8 cellular contexts compared by ENCODE assay signal in genomic region chr4:7041851-7042696, GRCh38. TPM values are rescaled to one million over a fixed set of nuclear protein-coding genes. Genes with fewer than 3 reads are reported as not detected.
DNase-seq lines count a peak whose midpoint lies in the region; ATAC-seq lines count a peak whose summit lies in the region.

No MANE protein-coding gene starts in this region.

- H3K4me1 Mint-ChIP-seq in activated naive CD4-positive, alpha-beta T cell treated with anti-CD3 and anti-CD28 coated beads, Interleukin-2, amount 50 U/mL, for 24 hours: peaks cover 47% of the 10 kb centered on the region

- peak; percentile 42 for DNase-seq in activated CD4-positive, alpha-beta T cell treated with anti-CD3 and anti-CD28 coated beads for 48 hours
- no peak for DNase-seq in activated CD4-positive, alpha-beta T cell treated with anti-CD3 and anti-CD28 coated beads for 1 hour
- DNase-seq in NCI-H226 (peak; percentile 28), cardiac septum (ENCODE audit: low spot score) (peak; percentile 89), pons (ENCODE audit: low spot score) (peak; percentile 40), NCI-H128 (lab: John Stamatoyannopoulos, UW; ENCODE audit: unreplicated experiment) (no peak)

- no peaks in the 10 kb centered on the region for H3K9me3 Mint-ChIP-seq in activated naive CD4-positive, alpha-beta T cell treated with anti-CD3 and anti-CD28 coated beads, Interleukin-2, amount 50 U/mL, for 24 hours

- no peaks in the 10 kb centered on the region for H3K36me3 Mint-ChIP-seq in activated naive CD4-positive, alpha-beta T cell treated with anti-CD3 and anti-CD28 coated beads, Interleukin-2, amount 50 U/mL, for 24 hours

- peak overlapping the region; percentile 69 for H3K27ac Mint-ChIP-seq in activated naive CD4-positive, alpha-beta T cell treated with anti-CD3 and anti-CD28 coated beads, Interleukin-2, amount 50 U/mL, for 24 hours

- H3K27me3 Mint-ChIP-seq in activated naive CD4-positive, alpha-beta T cell treated with anti-CD3 and anti-CD28 coated beads, Interleukin-2, amount 50 U/mL, for 24 hours: no peaks in the 10 kb centered on the region

- peak; percentile 15 for ATAC-seq in HG02840 (IDR thresholded peaks at IDR 0.05; ENCODE audit: low FRiP score, unreplicated experiment)

- intact Hi-C loops in cardiac septum (cut with DNase I): loop anchor here (2.0 to 10.0 kb wide), 2 partner anchors 55 to 327 kb away; partner anchors contain the start of gene BLOC1S4

- H3K4me3 Mint-ChIP-seq in activated naive CD4-positive, alpha-beta T cell treated with anti-CD3 and anti-CD28 coated beads, Interleukin-2, amount 50 U/mL, for 24 hours: peak overlapping the region; percentile 84

RNA-seq across cellular contexts. Expression of gene TADA2B, which starts 1.1 kb away (rescaled TPM):
- total RNA-seq in cardiac septum: 25.6 TPM

RNA-seq across cellular contexts. Expression of gene GRPEL1, which starts 25.8 kb away (rescaled TPM):
- total RNA-seq in cardiac septum: 43.5 TPM

Comparison
In these comparisons a context has a peak if more than half of its experiments do, and no peak if none do; other contexts are left out.
1. DNase-seq: peak in activated CD4-positive, alpha-beta T cell treated with anti-CD3 and anti-CD28 coated beads for 48 hours (single experiment), NCI-H226 (single experiment), cardiac septum (single experiment) and pons (single experiment); none in activated CD4-positive, alpha-beta T cell treated with anti-CD3 and anti-CD28 coated beads for 1 hour (single experiment) and NCI-H128 (single experiment).